In genomic region chr14:43755707-43756106, GRCh38 we compare ENCODE assay signal across 34 cellular contexts.
"Had no signal": no experiment of that assay in that cellular context is flagged by ENCODE, and none has a peak within 500 bp of the region (broad histone marks: within the 10 kb centered on the region; RNA-seq: fewer than 3 reads in every experiment).

No MANE protein-coding gene starts in this region.

- H3K27me3 ChIP-seq: ascending aorta, breast epithelium, cardiac muscle cell, colonic mucosa, esophagus squamous epithelium, gastroesophageal sphincter, heart right ventricle, hepatocyte had no signal

- H3K27me3 Mint-ChIP-seq: activated CD4-positive, alpha-beta memory T cell treated with anti-CD3 and anti-CD28 coated beads for 36 hours; activated CD4-positive, alpha-beta T cell treated with anti-CD3 and anti-CD28 coated beads for 36 hours; activated CD4-positive, alpha-beta T cell treated with anti-CD3 and anti-CD28 coated beads, Interleukin-2, amount 10 ng/mL, durations not matched to agents 24 days and 14 days; activated CD8-positive, alpha-beta memory T cell treated with anti-CD3 and anti-CD28 coated beads, Interleukin-2, amount 10 ng/mL, durations not matched to agents 7 days and 5 days; activated naive CD4-positive, alpha-beta T cell treated with anti-CD3 and anti-CD28 coated beads, Interleukin-2, amount 10 ng/mL, durations not matched to agents 7 days and 5 days; activated naive CD8-positive, alpha-beta T cell treated with anti-CD3 and anti-CD28 coated beads, Interleukin-2, amount 10 ng/mL, durations not matched to agents 7 days and 5 days had no signal

- H3K36me3 ChIP-seq: ascending aorta, breast epithelium, cardiac muscle cell, colonic mucosa, esophagus squamous epithelium, gastroesophageal sphincter, heart right ventricle, WERI-Rb-1 had no signal

- H3K4me1 Mint-ChIP-seq: activated CD4-positive, alpha-beta T cell treated with anti-CD3 and anti-CD28 coated beads for 36 hours; activated CD4-positive, alpha-beta T cell treated with anti-CD3 and anti-CD28 coated beads, Interleukin-2, amount 10 ng/mL, durations not matched to agents 24 days and 14 days; activated CD8-positive, alpha-beta memory T cell treated with anti-CD3 and anti-CD28 coated beads, Interleukin-2, amount 10 ng/mL, durations not matched to agents 7 days and 5 days; activated naive CD4-positive, alpha-beta T cell treated with anti-CD3 and anti-CD28 coated beads, Interleukin-2, amount 10 ng/mL, durations not matched to agents 7 days and 5 days; activated naive CD8-positive, alpha-beta T cell treated with anti-CD3 and anti-CD28 coated beads, Interleukin-2, amount 10 ng/mL, durations not matched to agents 7 days and 5 days had no signal

- ATAC-seq: activated CD4-positive, alpha-beta T cell treated with anti-CD3 and anti-CD28 coated beads for 36 hours; activated CD8-positive, alpha-beta memory T cell treated with anti-CD3 and anti-CD28 coated beads, Interleukin-2, amount 10 ng/mL, durations not matched to agents 7 days and 5 days; activated CD8-positive, alpha-beta T cell treated with anti-CD3 and anti-CD28 coated beads, Interleukin-2, amount 10 ng/mL, durations not matched to agents 7 days and 5 days; activated naive CD4-positive, alpha-beta T cell treated with anti-CD3 and anti-CD28 coated beads, Interleukin-2, amount 50 U/mL, for 72 hours; gastroesophageal sphincter; heart right ventricle had no signal

- H3K9me3 ChIP-seq: ascending aorta, colonic mucosa, esophagus squamous epithelium, gastroesophageal sphincter had no signal

- H3K4me1 ChIP-seq: ascending aorta, breast epithelium, colonic mucosa, esophagus squamous epithelium, gastroesophageal sphincter, heart right ventricle had no signal

- FAIRE-seq: endothelial cell of umbilical vein had no signal

- H3K27ac Mint-ChIP-seq: activated CD4-positive, alpha-beta memory T cell treated with anti-CD3 and anti-CD28 coated beads for 36 hours; activated CD4-positive, alpha-beta T cell treated with anti-CD3 and anti-CD28 coated beads for 36 hours; activated CD4-positive, alpha-beta T cell treated with anti-CD3 and anti-CD28 coated beads, Interleukin-2, amount 10 ng/mL, durations not matched to agents 24 days and 14 days; activated CD8-positive, alpha-beta memory T cell treated with anti-CD3 and anti-CD28 coated beads, Interleukin-2, amount 10 ng/mL, durations not matched to agents 7 days and 5 days; activated CD8-positive, alpha-beta T cell treated with anti-CD3 and anti-CD28 coated beads, Interleukin-2, amount 10 ng/mL, durations not matched to agents 7 days and 5 days; activated naive CD4-positive, alpha-beta T cell treated with anti-CD3 and anti-CD28 coated beads, Interleukin-2, amount 10 ng/mL, durations not matched to agents 7 days and 5 days; activated naive CD4-positive, alpha-beta T cell treated with anti-CD3 and anti-CD28 coated beads, Interleukin-2, amount 50 U/mL, for 72 hours; activated naive CD8-positive, alpha-beta T cell treated with anti-CD3 and anti-CD28 coated beads, Interleukin-2, amount 10 ng/mL, durations not matched to agents 7 days and 5 days; activated T-helper 1 cell treated with anti-CD3 and anti-CD28 coated beads, Interleukin-12 subunit alpha, Interleukin-12 subunit beta, Interleukin-2, Interleukin-4 antibody, amounts not matched to agents 30 ng/mL and 10 ng/mL and 1 ng/mL, durations not matched to agents 14 hours and 24 hours and 36 hours; brain; T-helper 2 cell treated with Interferon-gamma antibody and Interleukin-4, amounts not matched to agents 5 μg/mL and 100 μg/mL, for 36 hours had no signal

- H3K36me3 Mint-ChIP-seq: activated CD4-positive, alpha-beta memory T cell treated with anti-CD3 and anti-CD28 coated beads for 36 hours; activated CD8-positive, alpha-beta memory T cell treated with anti-CD3 and anti-CD28 coated beads, Interleukin-2, amount 10 ng/mL, durations not matched to agents 7 days and 5 days; activated naive CD4-positive, alpha-beta T cell treated with anti-CD3 and anti-CD28 coated beads, Interleukin-2, amount 10 ng/mL, durations not matched to agents 7 days and 5 days; activated naive CD4-positive, alpha-beta T cell treated with anti-CD3 and anti-CD28 coated beads, Interleukin-2, amount 50 U/mL, for 72 hours; activated naive CD8-positive, alpha-beta T cell treated with anti-CD3 and anti-CD28 coated beads, Interleukin-2, amount 10 ng/mL, durations not matched to agents 7 days and 5 days; brain had no signal

- H3K79me2 ChIP-seq: hepatocyte had no signal

- H3K27ac ChIP-seq: ascending aorta, breast epithelium, cardiac muscle cell, colonic mucosa, epithelial cell of prostate, esophagus squamous epithelium, gastroesophageal sphincter, heart right ventricle, hepatocyte, WERI-Rb-1 had no signal

- DNase-seq: activated CD4-positive, alpha-beta memory T cell treated with anti-CD3 and anti-CD28 coated beads for 36 hours; activated CD4-positive, alpha-beta T cell treated with anti-CD3 and anti-CD28 coated beads for 36 hours; activated CD4-positive, alpha-beta T cell treated with anti-CD3 and anti-CD28 coated beads, Interleukin-2, amount 10 ng/mL, durations not matched to agents 24 days and 14 days; activated CD4-positive, CD25-positive, alpha-beta regulatory T cell; activated CD4-positive, CD25-positive, alpha-beta regulatory T cell treated with anti-CD3 and anti-CD28 coated beads, Interleukin-2, amount 50 U/mL, for 72 hours; activated CD8-positive, alpha-beta memory T cell treated with anti-CD3 and anti-CD28 coated beads, Interleukin-2, amount 10 ng/mL, durations not matched to agents 7 days and 5 days; activated CD8-positive, alpha-beta memory T cell treated with anti-CD3 and anti-CD28 coated beads, Interleukin-2, amount 50 U/mL, for 4 hours; activated CD8-positive, alpha-beta T cell treated with anti-CD3 and anti-CD28 coated beads, Interleukin-2, amount 10 ng/mL, durations not matched to agents 7 days and 5 days; activated gamma-delta T cell; activated naive CD4-positive, alpha-beta T cell; activated naive CD4-positive, alpha-beta T cell treated with anti-CD3 and anti-CD28 coated beads, Interleukin-2, amount 10 ng/mL, durations not matched to agents 7 days and 5 days; activated naive CD8-positive, alpha-beta T cell treated with anti-CD3 and anti-CD28 coated beads, Interleukin-2, amount 10 ng/mL, durations not matched to agents 7 days and 5 days; activated T-cell treated with anti-CD3 and anti-CD28 coated beads, Interleukin-2, amount 50 U/mL, for 1 hour; activated T-cell treated with anti-CD3 and anti-CD28 coated beads, Interleukin-2, amount 50 U/mL, for 48 hours; central memory CD4-positive, alpha-beta T cell; cerebellar nuclear complex; colonic mucosa; effector CD8-positive, alpha-beta T cell; esophagus squamous epithelium; foreskin melanocyte; heart right ventricle; T1000; WERI-Rb-1 had no signal

- H3K4me2 ChIP-seq: hepatocyte had no signal

- H3K4me3 Mint-ChIP-seq: activated CD4-positive, alpha-beta memory T cell treated with anti-CD3 and anti-CD28 coated beads for 36 hours; activated CD4-positive, alpha-beta T cell treated with anti-CD3 and anti-CD28 coated beads for 36 hours; activated CD4-positive, alpha-beta T cell treated with anti-CD3 and anti-CD28 coated beads, Interleukin-2, amount 10 ng/mL, durations not matched to agents 24 days and 14 days; activated CD8-positive, alpha-beta memory T cell treated with anti-CD3 and anti-CD28 coated beads, Interleukin-2, amount 10 ng/mL, durations not matched to agents 7 days and 5 days; activated CD8-positive, alpha-beta T cell treated with anti-CD3 and anti-CD28 coated beads, Interleukin-2, amount 10 ng/mL, durations not matched to agents 7 days and 5 days; activated naive CD4-positive, alpha-beta T cell treated with anti-CD3 and anti-CD28 coated beads, Interleukin-2, amount 10 ng/mL, durations not matched to agents 7 days and 5 days; activated naive CD8-positive, alpha-beta T cell treated with anti-CD3 and anti-CD28 coated beads, Interleukin-2, amount 10 ng/mL, durations not matched to agents 7 days and 5 days; activated T-helper 1 cell treated with anti-CD3 and anti-CD28 coated beads, Interleukin-12 subunit alpha, Interleukin-12 subunit beta, Interleukin-2, Interleukin-4 antibody, amounts not matched to agents 30 ng/mL and 10 ng/mL and 1 ng/mL, durations not matched to agents 14 hours and 24 hours and 36 hours; brain; T-helper 2 cell treated with Interferon-gamma antibody and Interleukin-4, amounts not matched to agents 5 μg/mL and 100 μg/mL, for 36 hours had no signal

- H3K9me3 Mint-ChIP-seq: brain had no signal

- H3K4me3 ChIP-seq: ascending aorta, breast epithelium, cardiac muscle cell, colonic mucosa, esophagus squamous epithelium, gastroesophageal sphincter, heart right ventricle, hepatocyte had no signal

- H2AFZ ChIP-seq: hepatocyte had no signal
